ENCODE assay signal across 19 cellular contexts in the genomic region with DNA sequence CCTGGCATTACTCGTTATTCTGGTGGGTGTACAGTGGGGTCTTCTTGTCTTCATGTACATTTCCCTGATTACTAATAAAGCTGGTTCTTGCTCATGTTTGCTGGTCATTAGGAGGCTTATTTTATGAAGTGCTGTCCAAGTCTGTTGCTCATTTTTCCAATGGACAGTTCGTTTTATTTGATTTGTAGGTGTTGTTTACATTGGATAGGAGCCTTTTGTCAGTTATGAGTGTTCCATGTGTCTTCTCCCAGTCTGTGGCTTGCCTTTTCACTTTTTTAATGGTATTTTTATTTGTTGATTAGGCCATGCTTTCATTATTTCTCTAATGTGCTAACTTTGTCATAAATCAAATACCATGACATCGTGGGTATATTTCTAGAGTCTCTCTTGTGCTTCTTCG. TPM values are rescaled to one million over a fixed set of nuclear protein-coding genes. Genes with fewer than 3 reads are reported as not detected.
DNase-seq lines count a peak whose midpoint lies in the region; ATAC-seq, FAIRE-seq and TF ChIP-seq lines count a peak whose summit lies in the region.
"Had no signal": no experiment of that assay in that cellular context is flagged by ENCODE, and none has a peak within 500 bp of the region (broad histone marks: within the 10 kb centered on the region; RNA-seq: fewer than 3 reads in every experiment).

No MANE protein-coding gene starts in this region.

- no peak overlapping the region for H3K4me3 Mint-ChIP-seq in central memory CD8-positive, alpha-beta T cell
- H3K4me3 Mint-ChIP-seq in activated CD8-positive, alpha-beta memory T cell treated with anti-CD3 and anti-CD28 coated beads, Interleukin-2, amount 10 ng/mL, durations not matched to agents 7 days and 5 days, result no peak overlapping the region
- H3K4me3 Mint-ChIP-seq: B cell; CD4-positive, CD25-positive, alpha-beta regulatory T cell; CD8-positive, alpha-beta T cell had no signal

- H3K36me3 Mint-ChIP-seq in central memory CD8-positive, alpha-beta T cell (ENCODE audit: insufficient read depth), result peaks cover 33% of the 10 kb centered on the region
- peaks cover 76% of the 10 kb centered on the region for H3K36me3 Mint-ChIP-seq in activated CD8-positive, alpha-beta memory T cell treated with anti-CD3 and anti-CD28 coated beads, Interleukin-2, amount 10 ng/mL, durations not matched to agents 7 days and 5 days

- peaks cover 38% of the 10 kb centered on the region for H3K4me1 Mint-ChIP-seq in central memory CD8-positive, alpha-beta T cell
- H3K4me1 Mint-ChIP-seq in activated CD8-positive, alpha-beta memory T cell treated with anti-CD3 and anti-CD28 coated beads, Interleukin-2, amount 10 ng/mL, durations not matched to agents 7 days and 5 days, result peaks cover 2% of the 10 kb centered on the region
- H3K4me1 Mint-ChIP-seq: B cell had no signal

- DNase-seq in GM19239 (ENCODE audit: insufficient read length, low spot score) (no peak), LNCaP clone FGC (ENCODE audit: low read depth) (peak; percentile 56), NCI-H2227 treated with DMSO at 0.1 percent for 48 hours (lab: John Stamatoyannopoulos, UW) (no peak), MV-4-11 (lab: John Stamatoyannopoulos, UW) (no peak)
- DNase-seq in central memory CD8-positive, alpha-beta T cell (ENCODE audit: low spot score in 2 of 2), result no peak
- DNase-seq in activated CD8-positive, alpha-beta memory T cell treated with anti-CD3 and anti-CD28 coated beads, Interleukin-2, amount 10 ng/mL, durations not matched to agents 7 days and 5 days, result no peak
- DNase-seq: Caco-2; CD4-positive, CD25-positive, alpha-beta regulatory T cell; CD8-positive, alpha-beta T cell; DMS153; DND-41; GM23248; H7; HCEC 1CT had no signal

- no peaks in the 10 kb centered on the region for H3K27me3 Mint-ChIP-seq in central memory CD8-positive, alpha-beta T cell
- no peaks in the 10 kb centered on the region for H3K27me3 Mint-ChIP-seq in activated CD8-positive, alpha-beta memory T cell treated with anti-CD3 and anti-CD28 coated beads, Interleukin-2, amount 10 ng/mL, durations not matched to agents 7 days and 5 days
- H3K27me3 Mint-ChIP-seq: B cell; CD4-positive, CD25-positive, alpha-beta regulatory T cell had no signal

- H3K27ac Mint-ChIP-seq in central memory CD8-positive, alpha-beta T cell (ENCODE audit: low read depth), result peak overlapping the region; percentile 69
- no peak overlapping the region for H3K27ac Mint-ChIP-seq in activated CD8-positive, alpha-beta memory T cell treated with anti-CD3 and anti-CD28 coated beads, Interleukin-2, amount 10 ng/mL, durations not matched to agents 7 days and 5 days
- H3K27ac Mint-ChIP-seq: B cell; CD4-positive, CD25-positive, alpha-beta regulatory T cell; CD8-positive, alpha-beta T cell had no signal

- no peak for ATAC-seq in central memory CD8-positive, alpha-beta T cell (replicated peaks; ENCODE audit: extremely low read depth, poor library complexity, severe bottlenecking)
- no peak for ATAC-seq in activated CD8-positive, alpha-beta memory T cell treated with anti-CD3 and anti-CD28 coated beads, Interleukin-2, amount 10 ng/mL, durations not matched to agents 7 days and 5 days
- ATAC-seq: CD8-positive, alpha-beta T cell had no signal

- peak; percentile 14 for FAIRE-seq in GM19239 (lab: Jason Lieb, UNC)
- FAIRE-seq: A204.1, GM12892, H1 had no signal

- TF ChIP-seq CTCF in LNCaP clone FGC (IDR thresholded peaks at IDR 0.05; ENCODE audit: control insufficient read depth, extremely low read depth, insufficient read depth), result no peak

- H3K9me3 Mint-ChIP-seq in central memory CD8-positive, alpha-beta T cell, result no peaks in the 10 kb centered on the region
- peaks cover 3% of the 10 kb centered on the region for H3K9me3 Mint-ChIP-seq in activated CD8-positive, alpha-beta memory T cell treated with anti-CD3 and anti-CD28 coated beads, Interleukin-2, amount 10 ng/mL, durations not matched to agents 7 days and 5 days (ENCODE audit: low read depth)
- H3K9me3 Mint-ChIP-seq: CD4-positive, CD25-positive, alpha-beta regulatory T cell; CD8-positive, alpha-beta T cell had no signal

- CTCF ChIA-PET in activated CD8-positive, alpha-beta memory T cell treated with anti-CD3 and anti-CD28 coated beads, Interleukin-2, amount 10 ng/mL, durations not matched to agents 7 days and 5 days (lab: Charles Lee), result no interaction called here

- H3K4me3 ChIP-seq in LNCaP clone FGC (ENCODE audit: low read depth, low read length), result no peak overlapping the region
- H3K4me3 ChIP-seq: BLaER1, GM23248 had no signal

RNA-seq across cellular contexts. Expression of a gene that starts 51.9 kb away (rescaled TPM):
- total RNA-seq in activated CD8-positive, alpha-beta memory T cell treated with anti-CD3 and anti-CD28 coated beads, Interleukin-2, amount 10 ng/mL, durations not matched to agents 7 days and 5 days, result 10 to 100 TPM; 36.6 to 57.4 TPM
